10 cellular contexts compared by ENCODE assay signal in genomic region chr1:30877205-30877912, GRCh38. TPM values are rescaled to one million over a fixed set of nuclear protein-coding genes. Genes with fewer than 3 reads are reported as not detected.
DNase-seq lines count a peak whose midpoint lies in the region; TF ChIP-seq lines count a peak whose summit lies in the region.
"Had no signal": no experiment of that assay in that cellular context is flagged by ENCODE, and none has a peak within 500 bp of the region (broad histone marks: within the 10 kb centered on the region; RNA-seq: fewer than 3 reads in every experiment).

No MANE protein-coding gene starts in this region.

- no CpG with 5 or more reads among the region's 10 CpGs for WGBS in mesendoderm (ENCODE audit: extremely low coverage, insufficient coverage, low lambda C conversion rate)

- H3K27ac ChIP-seq in mesendoderm (ENCODE audit: low read depth, low read length) (no peak overlapping the region), uterus (peak overlapping the region; percentile 23 to 46)
- H3K27ac ChIP-seq: 22Rv1 had no signal

- no peak overlapping the region for H2BK5ac ChIP-seq in mesendoderm (ENCODE audit: low read length)

- H3K36me3 ChIP-seq in mesendoderm (ENCODE audit: control insufficient read depth, insufficient read depth, low read length) (peaks cover 12% of the 10 kb centered on the region), uterus (no peaks in the 10 kb centered on the region)

- no peak overlapping the region for H2AK5ac ChIP-seq in mesendoderm (ENCODE audit: low read length)

- peaks cover 6% of the 10 kb centered on the region for H3K9me3 Mint-ChIP-seq in endothelial cell (ENCODE audit: unreplicated experiment)

- no peak overlapping the region for H2BK15ac ChIP-seq in mesendoderm (replicated peaks; ENCODE audit: low read depth)

- H3K27me3 ChIP-seq in mesendoderm (ENCODE audit: insufficient read depth, low read length, poor library complexity) (no peaks in the 10 kb centered on the region), uterus (no peaks in the 10 kb centered on the region)

- DNase-seq in NOMO-1 treated with DMSO at 0.1 percent for 48 hours (lab: John Stamatoyannopoulos, UW; ENCODE audit: unreplicated experiment) (peak; percentile 24), NOMO-1 treated with dmso at 0.1 percent for 144 hours (lab: John Stamatoyannopoulos, UW; ENCODE audit: unreplicated experiment) (no peak), endothelial cell (ENCODE audit: low spot score) (peak; percentile 32), mesendoderm (peak; percentile 66), uterus (peak; percentile 77 to 80), NCI-H1105 (lab: John Stamatoyannopoulos, UW) (no peak), NCI-H1092 (lab: John Stamatoyannopoulos, UW) (no peak), NCI-H2081 treated with DMSO at 0.1 percent for 48 hours (lab: John Stamatoyannopoulos, UW) (no peak)
- DNase-seq: activated effector memory CD4-positive, alpha-beta T cell treated with anti-CD3 and anti-CD28 coated beads, Interleukin-2, amount 50 U/mL, for 16 hours had no signal

- no peak overlapping the region for H3K4me2 ChIP-seq in mesendoderm (ENCODE audit: low read length)

- H3K27ac Mint-ChIP-seq in endothelial cell (ENCODE audit: unreplicated experiment), result peak overlapping the region; percentile 72

- H3K4me3 ChIP-seq in mesendoderm (ENCODE audit: low read length) (no peak overlapping the region), uterus (no peak overlapping the region)

- no peaks in the 10 kb centered on the region for H3K9me3 ChIP-seq in uterus

- H3K27me3 Mint-ChIP-seq in endothelial cell (ENCODE audit: unreplicated experiment), result peaks cover 14% of the 10 kb centered on the region

- no peak overlapping the region for H3K9ac ChIP-seq in mesendoderm (ENCODE audit: low read length)

- no peak overlapping the region for H3K56ac ChIP-seq in mesendoderm (ENCODE audit: low read length)

- no peak overlapping the region for H4K8ac ChIP-seq in mesendoderm (ENCODE audit: low read depth, low read length)

- H3K36me3 Mint-ChIP-seq in endothelial cell (ENCODE audit: low read depth, unreplicated experiment), result peaks cover 26% of the 10 kb centered on the region

- H3K18ac ChIP-seq in mesendoderm (ENCODE audit: low read length), result no peak overlapping the region

- TF ChIP-seq POLR2A in uterus (IDR thresholded peaks at IDR 0.05), result no peak

- H3K4ac ChIP-seq in mesendoderm (ENCODE audit: low read depth, low read length), result no peak overlapping the region

- H3K79me1 ChIP-seq in mesendoderm (ENCODE audit: low read length), result no peaks in the 10 kb centered on the region

- peaks cover 42% of the 10 kb centered on the region for H3K4me1 Mint-ChIP-seq in endothelial cell (ENCODE audit: unreplicated experiment)

- peak overlapping the region; percentile 67 for H3K4me3 Mint-ChIP-seq in endothelial cell (ENCODE audit: unreplicated experiment)

- H3K4me1 ChIP-seq in mesendoderm (ENCODE audit: control insufficient read depth, low read depth, low read length) (peaks cover 2% of the 10 kb centered on the region), uterus (no peaks in the 10 kb centered on the region)

- TF ChIP-seq CTCF in endothelial cell (IDR thresholded peaks at IDR 0.05; ENCODE audit: unreplicated experiment), result no peak
- TF ChIP-seq CTCF in uterus (IDR thresholded peaks at IDR 0.05), result no peak

- intact Hi-C loops in uterus (cut with DNase I; ENCODE audit: low total_unique reads), result no loop called here

- H3K23ac ChIP-seq in mesendoderm (ENCODE audit: low read length), result no peak overlapping the region

- H2BK120ac ChIP-seq in mesendoderm (ENCODE audit: low read depth, low read length), result no peak overlapping the region

- no peaks in the 10 kb centered on the region for H3K79me2 ChIP-seq in mesendoderm (ENCODE audit: control insufficient read depth, insufficient read depth, low read length)

- H4K5ac ChIP-seq in mesendoderm (ENCODE audit: low read length), result no peak overlapping the region

RNA-seq across cellular contexts. Expression of gene SDC3, which starts 31.2 kb away (rescaled TPM):
- total RNA-seq in endothelial cell (ENCODE audit: unreplicated experiment) (51.3 TPM), uterus (10 to 100 TPM; 12.4 to 38.3 (median 30.5) TPM)
- 18.5 TPM for polyA plus RNA-seq in mesendoderm (2013, experiment 1 of 2)
- polyA plus RNA-seq in mesendoderm (2013, experiment 2 of 2), result 20.4 TPM

Comparison
In these comparisons a context has a peak if more than half of its experiments do, and no peak if none do; other contexts are left out.
1. DNase-seq: peak in NOMO-1 treated with DMSO at 0.1 percent for 48 hours (single experiment), endothelial cell (single experiment), mesendoderm (single experiment) and uterus (2 of 2); none in NOMO-1 treated with dmso at 0.1 percent for 144 hours (single experiment), NCI-H1105 (single experiment), NCI-H1092 (single experiment) and NCI-H2081 treated with DMSO at 0.1 percent for 48 hours (single experiment).